In genomic region chr7:92133133-92133736, GRCh38 we compare ENCODE assay signal across 9 cellular contexts. TPM values are rescaled to one million over a fixed set of nuclear protein-coding genes. Genes with fewer than 3 reads are reported as not detected.
DNase-seq lines count a peak whose midpoint lies in the region; ATAC-seq and TF ChIP-seq lines count a peak whose summit lies in the region.
"Had no signal": no experiment of that assay in that cellular context is flagged by ENCODE, and none has a peak within 500 bp of the region (broad histone marks: within the 10 kb centered on the region; RNA-seq: fewer than 3 reads in every experiment).

No MANE protein-coding gene starts in this region.

- H3K27ac Mint-ChIP-seq in activated T-cell treated with anti-CD3 and anti-CD28 coated beads, Interleukin-2, amount 50 U/mL, for 24 hours, result peak overlapping the region; percentile 100

- H3K4me3 Mint-ChIP-seq in activated T-cell treated with anti-CD3 and anti-CD28 coated beads, Interleukin-2, amount 50 U/mL, for 24 hours, result peak overlapping the region; percentile 98

- ATAC-seq in HG03175 (IDR thresholded peaks at IDR 0.05; ENCODE audit: unreplicated experiment), result peak; percentile 22

- H3K4me1 Mint-ChIP-seq in activated T-cell treated with anti-CD3 and anti-CD28 coated beads, Interleukin-2, amount 50 U/mL, for 24 hours (ENCODE audit: low read depth), result peaks cover 40% of the 10 kb centered on the region

- no peaks in the 10 kb centered on the region for H3K27me3 Mint-ChIP-seq in activated T-cell treated with anti-CD3 and anti-CD28 coated beads, Interleukin-2, amount 50 U/mL, for 24 hours

- no peak for DNase-seq in activated T-cell treated with anti-CD3 and anti-CD28 coated beads, Interleukin-2, amount 50 U/mL, for 24 hours
- DNase-seq in activated T-cell treated with anti-CD3 and anti-CD28 coated beads, Interleukin-2, amount 50 U/mL, for 48 hours, result no peak
- DNase-seq in SW480 (ENCODE audit: low spot score), result peak; percentile 78
- DNase-seq in fibroblast of villous mesenchyme (ENCODE audit: low read depth), result peak; percentile 30
- peak; percentile 38 for DNase-seq in renal cortical epithelial cell (ENCODE audit: low read depth)
- no peak for DNase-seq in GM03348 (ENCODE audit: low spot score)
- DNase-seq in cortex of kidney (lab: John Stamatoyannopoulos, UW), result no peak

- H3K4me3 ChIP-seq in fibroblast of villous mesenchyme (ENCODE audit: low read depth, low read length), result peak overlapping the region; percentile 68

- H3K36me3 Mint-ChIP-seq in activated T-cell treated with anti-CD3 and anti-CD28 coated beads, Interleukin-2, amount 50 U/mL, for 24 hours (ENCODE audit: low read depth), result peaks cover 55% of the 10 kb centered on the region

- no peaks in the 10 kb centered on the region for H3K9me3 Mint-ChIP-seq in activated T-cell treated with anti-CD3 and anti-CD28 coated beads, Interleukin-2, amount 50 U/mL, for 24 hours

- TF ChIP-seq CTCF in fibroblast of villous mesenchyme (IDR thresholded peaks at IDR 0.05; ENCODE audit: insufficient read depth, low read depth, low read length), result no peak

RNA-seq across cellular contexts. Expression of gene CYP51A1, which starts 1.0 kb away (rescaled TPM):
- total RNA-seq in fibroblast of villous mesenchyme, result 324 and 431 TPM in 2 replicates
- 123 and 425 TPM in 2 replicates for total RNA-seq in renal cortical epithelial cell

RNA-seq across cellular contexts. Expression of gene LRRD1, which starts 45.7 kb away (rescaled TPM):
- under 0.01 TPM in 1 of 2 replicates, not detected in the other for total RNA-seq in fibroblast of villous mesenchyme
- total RNA-seq in renal cortical epithelial cell, result 0.05 TPM in 1 of 2 replicates, not detected in the other
- total RNA-seq: pulmonary artery endothelial cell had no signal

Comparison
In these comparisons a context has a peak if more than half of its experiments do, and no peak if none do; other contexts are left out.
1. DNase-seq: peak in SW480 (single experiment), fibroblast of villous mesenchyme (single experiment) and renal cortical epithelial cell (single experiment); none in activated T-cell treated with anti-CD3 and anti-CD28 coated beads, Interleukin-2, amount 50 U/mL, for 24 hours (single experiment), activated T-cell treated with anti-CD3 and anti-CD28 coated beads, Interleukin-2, amount 50 U/mL, for 48 hours (0 of 2), GM03348 (single experiment) and cortex of kidney (single experiment).